Comparison of ENCODE assay signal across 16 cellular contexts in genomic region chr22:19665784-19666662, GRCh38. TPM values are rescaled to one million over a fixed set of nuclear protein-coding genes. Genes with fewer than 3 reads are reported as not detected.
"Had no signal": no experiment of that assay in that cellular context is flagged by ENCODE, and none has a peak within 500 bp of the region (broad histone marks: within the 10 kb centered on the region; RNA-seq: fewer than 3 reads in every experiment).

No MANE protein-coding gene starts in this region.

- H3K27ac ChIP-seq: ascending aorta, epithelial cell of prostate, WERI-Rb-1 had no signal

- H3K9me3 Mint-ChIP-seq: activated T-helper 1 cell treated with anti-CD3 and anti-CD28 coated beads, Interleukin-12 subunit alpha, Interleukin-12 subunit beta, Interleukin-2, Interleukin-4 antibody, amounts not matched to agents 30 ng/mL and 10 ng/mL and 1 ng/mL, durations not matched to agents 14 hours and 24 hours and 36 hours; stimulated activated naive B cell treated with anti-CD40 and anti-IgM and Interleukin-4, amounts not matched to agents 10 μg/mL and 1 μg/mL and 100 μg/mL, for 72 hours; T-cell had no signal

- H3K9me3 ChIP-seq: ascending aorta had no signal

- H3K4me1 Mint-ChIP-seq: stimulated activated naive B cell treated with anti-CD40 and anti-IgM and Interleukin-4, amounts not matched to agents 10 μg/mL and 1 μg/mL and 100 μg/mL, for 72 hours; T-cell had no signal

- H3K27me3 ChIP-seq: ascending aorta had no signal

- H3K27ac Mint-ChIP-seq: activated CD8-positive, alpha-beta T cell treated with anti-CD3 and anti-CD28 coated beads, Interleukin-2, amount 10 ng/mL, durations not matched to agents 7 days and 5 days; activated T-helper 1 cell treated with anti-CD3 and anti-CD28 coated beads, Interleukin-12 subunit alpha, Interleukin-12 subunit beta, Interleukin-2, Interleukin-4 antibody, amounts not matched to agents 30 ng/mL and 10 ng/mL and 1 ng/mL, durations not matched to agents 14 hours and 24 hours and 36 hours; progenitor cell of endocrine pancreas; stimulated activated naive B cell treated with anti-CD40 and anti-IgM and Interleukin-4, amounts not matched to agents 10 μg/mL and 1 μg/mL and 100 μg/mL, for 72 hours; T-cell had no signal

- FAIRE-seq: keratinocyte had no signal

- DNase-seq: activated CD4-positive, alpha-beta T cell treated with anti-CD3 and anti-CD28 coated beads for 4 hours; activated CD8-positive, alpha-beta T cell treated with anti-CD3 and anti-CD28 coated beads, Interleukin-2, amount 10 ng/mL, durations not matched to agents 7 days and 5 days; activated naive CD4-positive, alpha-beta T cell; cortex of kidney; effector CD8-positive, alpha-beta T cell; right cardiac atrium; stimulated activated naive B cell treated with anti-CD40 and anti-IgM and Interleukin-4, amounts not matched to agents 10 μg/mL and 1 μg/mL and 100 μg/mL, for 72 hours; T-cell; T1000; trophoblast cell; WERI-Rb-1 had no signal

- H3K4me3 Mint-ChIP-seq: activated CD8-positive, alpha-beta T cell treated with anti-CD3 and anti-CD28 coated beads, Interleukin-2, amount 10 ng/mL, durations not matched to agents 7 days and 5 days; activated T-helper 1 cell treated with anti-CD3 and anti-CD28 coated beads, Interleukin-12 subunit alpha, Interleukin-12 subunit beta, Interleukin-2, Interleukin-4 antibody, amounts not matched to agents 30 ng/mL and 10 ng/mL and 1 ng/mL, durations not matched to agents 14 hours and 24 hours and 36 hours; stimulated activated naive B cell treated with anti-CD40 and anti-IgM and Interleukin-4, amounts not matched to agents 10 μg/mL and 1 μg/mL and 100 μg/mL, for 72 hours; T-cell had no signal

- ATAC-seq: activated CD8-positive, alpha-beta T cell treated with anti-CD3 and anti-CD28 coated beads, Interleukin-2, amount 10 ng/mL, durations not matched to agents 7 days and 5 days; right cardiac atrium; stimulated activated naive B cell treated with anti-CD40 and anti-IgM and Interleukin-4, amounts not matched to agents 10 μg/mL and 1 μg/mL and 100 μg/mL, for 72 hours; T-cell had no signal

- H3K36me3 ChIP-seq: ascending aorta, WERI-Rb-1 had no signal

- H3K36me3 Mint-ChIP-seq: stimulated activated naive B cell treated with anti-CD40 and anti-IgM and Interleukin-4, amounts not matched to agents 10 μg/mL and 1 μg/mL and 100 μg/mL, for 72 hours; T-cell had no signal

RNA-seq across cellular contexts. Expression of gene GP1BB, which starts 57.3 kb away (rescaled TPM):
- total RNA-seq: activated CD8-positive, alpha-beta T cell treated with anti-CD3 and anti-CD28 coated beads, Interleukin-2, amount 10 ng/mL, durations not matched to agents 7 days and 5 days; activated T-helper 1 cell treated with anti-CD3 and anti-CD28 coated beads, Interleukin-12 subunit alpha, Interleukin-12 subunit beta, Interleukin-2, Interleukin-4 antibody, amounts not matched to agents 30 ng/mL and 10 ng/mL and 1 ng/mL, durations not matched to agents 14 hours and 24 hours and 36 hours had no signal
